10 cellular contexts compared by ENCODE assay signal in the genomic region with DNA sequence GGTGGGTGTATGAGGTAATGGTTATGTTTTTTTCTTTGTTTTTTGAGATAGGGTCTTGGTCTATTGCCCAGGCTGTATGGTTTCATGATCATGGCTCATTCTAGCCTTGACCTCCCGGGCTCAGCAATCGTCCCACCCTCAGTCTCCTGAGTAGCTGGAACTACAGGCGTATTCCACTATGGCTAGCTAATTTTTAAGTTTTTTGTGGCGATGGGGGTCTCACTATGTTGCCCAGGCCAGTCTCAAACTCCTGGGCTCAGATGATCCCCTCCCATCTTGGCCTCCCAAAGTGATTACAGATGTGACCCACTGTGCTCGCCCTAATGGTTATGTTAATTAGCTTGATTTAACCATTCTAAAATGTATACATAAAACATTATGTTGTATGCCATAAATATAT.
"Had no signal": no experiment of that assay in that cellular context is flagged by ENCODE, and none has a peak within 500 bp of the region (broad histone marks: within the 10 kb centered on the region; RNA-seq: fewer than 3 reads in every experiment).

No MANE protein-coding gene starts in this region.

- H3K9me3 ChIP-seq: HAP-1 had no signal

- H3K4me3 ChIP-seq: GM23248, GM23338, HAP-1 had no signal

- H3K27ac ChIP-seq: GM23248 had no signal

- H3K4me2 ChIP-seq: GM23338 had no signal

- DNase-seq: GM23248, GOT3, H7, H9, HCEC 1CT, HFFc6 had no signal

- H3K4me3 Mint-ChIP-seq: GM23338, H9, HFFc6 had no signal

- H3K9me3 Mint-ChIP-seq: GM23338, H9, HFFc6 had no signal

- H3K9ac ChIP-seq: GM23248 had no signal

- H2AFZ ChIP-seq: GM23248, GM23338 had no signal

- ATAC-seq: GM23338, HCT116 had no signal

- FAIRE-seq: H54 had no signal

- H3K27ac Mint-ChIP-seq: GM23338, H9, HFFc6 had no signal
